10 cellular contexts compared by ENCODE assay signal in genomic region chr7:33044986-33045385, GRCh38. TPM values are rescaled to one million over a fixed set of nuclear protein-coding genes. Genes with fewer than 3 reads are reported as not detected.
A peak's percentile ranks its signal among the peaks of the same experiment; 100 is the strongest.
DNase-seq lines count a peak whose midpoint lies in the region; ATAC-seq and TF ChIP-seq lines count a peak whose summit lies in the region.
"Had no signal": no experiment of that assay in that cellular context is flagged by ENCODE, and none has a peak within 500 bp of the region (broad histone marks: within the 10 kb centered on the region; RNA-seq: fewer than 3 reads in every experiment).

No MANE protein-coding gene starts in this region.

- no peaks in the 10 kb centered on the region for H3K9me3 ChIP-seq in SK-N-SH
- H3K9me3 ChIP-seq in adipocyte (ENCODE audit: control insufficient read depth, low read length) = no peaks in the 10 kb centered on the region
- H3K9me3 ChIP-seq in smooth muscle cell (replicated peaks; ENCODE audit: low read depth) = no peaks in the 10 kb centered on the region
- no peaks in the 10 kb centered on the region for H3K9me3 ChIP-seq in spleen

- CTCF ChIA-PET in SK-N-SH (lab: Yijun Ruan, JAX) = interaction anchor here (1.1 kb wide), 1 partner anchor 99 kb away, joined by 4 read pairs; no protein-coding TSS in a partner anchor

- no peak for TF ChIP-seq RAD21 in SK-N-SH (IDR thresholded peaks at IDR 0.05; ENCODE audit: low read length)

- H3K4me3 ChIP-seq in SK-N-SH (ENCODE audit: low read depth in 2 of 2, low read length in 1 of 2) (no peak overlapping the region), adipocyte (ENCODE audit: low read length) (no peak overlapping the region), smooth muscle cell (no peak overlapping the region), spleen (no peak overlapping the region), foreskin fibroblast (ENCODE audit: low read depth in 1 of 2, low read length in 2 of 2) (no peak overlapping the region)

- DNase-seq in SK-N-SH (no peak), adipocyte (ENCODE audit: low read depth) (peak; percentile 13), smooth muscle cell (lab: John Stamatoyannopoulos, UW; ENCODE audit: unreplicated experiment) (no peak), spleen (no peak), foreskin fibroblast (no peak)
- no peak for DNase-seq in stimulated activated CD4-positive, alpha-beta T cell treated with anti-CD3 and anti-CD28 coated beads, Interleukin-4, amount 100 ng/mL, for 4 hours
- DNase-seq: NCI-H2171 treated with DMSO at 0.1 percent for 48 hours, trophoblast cell had no signal

- H3K79me2 ChIP-seq in SK-N-SH (ENCODE audit: insufficient read depth) (peaks cover 99% of the 10 kb centered on the region), smooth muscle cell (ENCODE audit: low read depth) (peaks cover 87% of the 10 kb centered on the region)

- TF ChIP-seq POLR2A in spleen (IDR thresholded peaks at IDR 0.05) = no peak

- H2AFZ ChIP-seq in SK-N-SH (ENCODE audit: low read depth) = no peak overlapping the region
- H2AFZ ChIP-seq in smooth muscle cell (ENCODE audit: low read depth) = no peak overlapping the region

- ATAC-seq in SK-N-SH treated with all-trans-retinoic acid at 6 μM for 48 hours (no peak), HG02798 (IDR thresholded peaks at IDR 0.05; ENCODE audit: poor library complexity, unreplicated experiment) (peak; percentile 34)

- H3F3A ChIP-seq in SK-N-SH (replicated peaks; ENCODE audit: insufficient read depth) = peaks cover 12% of the 10 kb centered on the region
- no peaks in the 10 kb centered on the region for H3F3A ChIP-seq in smooth muscle cell (ENCODE audit: low read depth)

- H4K20me1 ChIP-seq in SK-N-SH (ENCODE audit: insufficient read depth) (peaks cover 6% of the 10 kb centered on the region; the same call in 1 of the 2 replicates), smooth muscle cell (ENCODE audit: low read depth) (peaks cover 43% of the 10 kb centered on the region)

- H3K9ac ChIP-seq in SK-N-SH (no peak overlapping the region), adipocyte (ENCODE audit: low read length) (no peak overlapping the region), smooth muscle cell (ENCODE audit: low read depth) (no peak overlapping the region)

- H3K4me2 ChIP-seq in SK-N-SH (no peak overlapping the region), smooth muscle cell (no peak overlapping the region)

- H3K27ac ChIP-seq in SK-N-SH (ENCODE audit: low read depth in 2 of 2, low read length in 1 of 2) (no peak overlapping the region), smooth muscle cell (ENCODE audit: low read depth) (peak overlapping the region; percentile 20), spleen (peak overlapping the region in 3 of 8 donors; percentile 41 to 80 (median 43))

- WGBS in SK-N-SH (ENCODE audit: low lambda C conversion rate) = 41% methylated on average over 2 of the region's 2 CpGs
- 73% methylated on average over 2 of the region's 2 CpGs for WGBS in smooth muscle cell (ENCODE audit: low lambda C conversion rate)
- 24 to 66% (median 37%) methylated on average over 2 of the region's 2 CpGs for WGBS in spleen, 5 donors

- no peaks in the 10 kb centered on the region for H3K36me3 ChIP-seq in SK-N-SH (replicated peaks in 1 of 2; ENCODE audit: control insufficient read depth in 1 of 2, insufficient read depth in 2 of 2, low read length in 1 of 2)
- no peaks in the 10 kb centered on the region for H3K36me3 ChIP-seq in adipocyte (ENCODE audit: control insufficient read depth, insufficient read depth, low read length, severe bottlenecking)
- no peaks in the 10 kb centered on the region for H3K36me3 ChIP-seq in smooth muscle cell (ENCODE audit: low read depth)
- no peaks in the 10 kb centered on the region for H3K36me3 ChIP-seq in spleen

- H3K27me3 ChIP-seq in SK-N-SH (ENCODE audit: insufficient read depth) (no peaks in the 10 kb centered on the region), adipocyte (replicated peaks; ENCODE audit: control insufficient read depth, insufficient read depth, low read length) (no peaks in the 10 kb centered on the region), smooth muscle cell (ENCODE audit: low read depth) (no peaks in the 10 kb centered on the region), spleen (replicated peaks in 1 of 7) (no peaks in the 10 kb centered on the region)

- intact Hi-C loops in spleen (cut with DNase I; ENCODE audit: low total_unique reads) = no loop called here

- no peaks in the 10 kb centered on the region for H3K9me2 ChIP-seq in SK-N-SH

- no peak for TF ChIP-seq CTCF in SK-N-SH (IDR thresholded peaks at IDR 0.05)
- no peak for TF ChIP-seq CTCF in smooth muscle cell (IDR thresholded peaks at IDR 0.05; ENCODE audit: borderline replicate concordance, insufficient read depth, poor library complexity, severe bottlenecking)
- TF ChIP-seq CTCF in spleen (IDR thresholded peaks at IDR 0.05 in 8 of 11, conservative IDR thresholded peaks at IDR 0.05 in 3 of 11) = no peak
- TF ChIP-seq CTCF in foreskin fibroblast (IDR thresholded peaks at IDR 0.05; ENCODE audit: low read depth, low read length) = no peak

- POLR2A ChIA-PET in SK-N-SH (lab: Yijun Ruan, JAX) = no interaction called here

- peaks cover 11 to 26% of the 10 kb centered on the region in 2 experiments; a peak in 3 of 4 replicates for H3K4me1 ChIP-seq in SK-N-SH (ENCODE audit: control insufficient read depth in 1 of 2, insufficient read depth in 2 of 2, low read depth in 1 of 2, low read length in 1 of 2)
- peaks cover 21% of the 10 kb centered on the region for H3K4me1 ChIP-seq in adipocyte (ENCODE audit: control insufficient read depth, insufficient read depth, low read length)
- H3K4me1 ChIP-seq in smooth muscle cell (ENCODE audit: low read depth) = no peaks in the 10 kb centered on the region
- H3K4me1 ChIP-seq in spleen = peaks cover 27 to 99% (median 70%) of the 10 kb centered on the region in 6 donors

- no peak for TF ChIP-seq EP300 in SK-N-SH (IDR thresholded peaks at IDR 0.05; ENCODE audit: borderline replicate concordance in 1 of 2, low read depth in 1 of 2, low read length in 1 of 2)

TF ChIP-seq in SK-N-SH treated with all-trans-retinoic acid at 6 μM for 48 hours, 23 proteins besides CTCF, POLR2A, EP300 and RAD21:
- TF ChIP-seq ZFP3 (CRISPR knock-in tag; IDR thresholded peaks at IDR 0.05) (no peak), ISL1 (CRISPR knock-in tag; IDR thresholded peaks at IDR 0.05) (peak; percentile 47; the same call in 1 of the 2 replicates)

TF ChIP-seq in SK-N-SH, 30 proteins besides CTCF, POLR2A, EP300 and RAD21:
- TF ChIP-seq FOXM1 (IDR thresholded peaks at IDR 0.05; ENCODE audit: low read depth) (no peak), FOSL2 (IDR thresholded peaks at IDR 0.05; ENCODE audit: borderline replicate concordance, low read depth) (no peak), NFIC (IDR thresholded peaks at IDR 0.05; ENCODE audit: borderline replicate concordance) (no peak), MXI1 (IDR thresholded peaks at IDR 0.05; ENCODE audit: low read depth, low read length) (no peak), TCF12 (IDR thresholded peaks at IDR 0.05) (no peak), TEAD4 (IDR thresholded peaks at IDR 0.05; ENCODE audit: borderline replicate concordance, insufficient read depth) (no peak), GABPA (IDR thresholded peaks at IDR 0.05; ENCODE audit: low read depth) (no peak), FOXJ3 (CRISPR knock-in tag; IDR thresholded peaks at IDR 0.05) (no peak), RFX5 (IDR thresholded peaks at IDR 0.05; ENCODE audit: low read length) (no peak), JUND (IDR thresholded peaks at IDR 0.05) (no peak), MEF2A (IDR thresholded peaks at IDR 0.05; ENCODE audit: borderline replicate concordance, low read depth) (no peak), POLR2AphosphoS5 (IDR thresholded peaks at IDR 0.05; ENCODE audit: low read depth, low read length) (no peak), ELF1 (IDR thresholded peaks at IDR 0.05) (no peak), USF2 (IDR thresholded peaks at IDR 0.05; ENCODE audit: borderline replicate concordance, low read depth, low read length) (no peak), RXRA (IDR thresholded peaks at IDR 0.05; ENCODE audit: borderline replicate concordance, low read depth) (no peak), USF1 (IDR thresholded peaks at IDR 0.05; ENCODE audit: borderline replicate concordance, low read depth) (no peak), IRF3 (IDR thresholded peaks at IDR 0.05; ENCODE audit: low read depth, low read length) (no peak)

RNA-seq across cellular contexts. Expression of gene NT5C3A, which starts 17.6 kb away (rescaled TPM):
- polyA plus RNA-seq in SK-N-SH (2012; rRNA removed) (13.2 and 14.1 TPM in 2 replicates), smooth muscle cell (12.9 and 17.7 TPM in 2 replicates), spleen (10 to 100 TPM; 30.5 to 53.1 (median 39.8) TPM)
- polyA plus RNA-seq in SK-N-SH (2012; cell fraction: cytosol; rRNA removed) = 20.4 and 26.4 TPM in 2 replicates
- 5.5 and 11.5 TPM in 2 replicates for polyA plus RNA-seq in SK-N-SH (2012; cell fraction: nucleus; rRNA removed)
- total RNA-seq in smooth muscle cell (16.5 and 25.4 TPM in 2 replicates), spleen (10 to 100 TPM; 36.0 to 81.8 (median 46.1) TPM)
